Comparison of ENCODE assay signal across 7 cellular contexts in the genomic region with DNA sequence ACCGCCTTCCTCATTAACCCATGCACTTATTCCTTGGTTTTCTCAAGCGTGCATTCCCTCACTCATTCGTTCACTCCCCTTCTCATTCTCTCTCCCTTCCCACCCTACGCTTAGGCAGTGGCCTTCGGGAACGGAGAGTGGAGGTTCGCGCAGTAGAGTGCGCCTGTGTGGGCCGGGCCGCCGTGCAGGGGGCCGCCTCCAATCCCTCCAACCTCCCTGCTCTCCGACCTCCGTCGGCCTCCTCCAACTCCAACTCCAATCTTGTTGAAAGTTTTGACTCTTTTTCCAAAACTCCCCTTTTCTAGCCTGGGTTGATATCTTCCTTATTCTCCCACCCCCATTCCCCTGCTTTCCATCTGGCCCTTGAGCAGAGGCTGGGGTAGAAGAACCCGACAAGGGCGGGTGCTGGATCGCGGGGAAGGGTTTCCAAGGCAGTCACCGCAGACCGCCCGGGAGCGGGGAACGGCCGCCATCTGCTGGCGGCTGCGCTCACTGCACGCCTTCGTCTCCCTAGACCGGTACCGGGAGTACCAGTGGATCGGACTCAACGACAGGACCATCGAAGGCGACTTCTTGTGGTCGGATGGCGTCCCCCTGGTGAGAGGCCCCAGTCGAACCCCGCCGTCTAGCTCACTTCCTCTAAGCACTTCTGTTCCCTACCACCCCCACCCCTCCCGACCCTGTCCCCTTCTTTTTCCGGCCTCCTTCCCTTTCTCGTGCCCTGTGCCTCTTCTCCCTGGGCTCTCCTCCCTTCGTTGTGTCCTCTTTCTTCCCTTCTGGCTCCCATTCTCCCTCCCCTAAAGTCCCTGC. TPM values are rescaled to one million over a fixed set of nuclear protein-coding genes. Genes with fewer than 3 reads are reported as not detected.
DNase-seq lines count a peak whose midpoint lies in the region; ATAC-seq, FAIRE-seq and TF ChIP-seq lines count a peak whose summit lies in the region.

No MANE protein-coding gene starts in this region.

- POLR2A ChIA-PET in activated B cell treated with CpG ODN at 0.5 μM for 24 hours (lab: Charles Lee) = interaction anchor here (1.0 kb wide), 1 partner anchor 32 kb away, joined by 3 read pairs; no protein-coding TSS in a partner anchor

- peaks cover 21% of the 10 kb centered on the region for H3K27me3 ChIP-seq in bronchial epithelial cell (ENCODE audit: control insufficient read depth, insufficient read depth, low read length)

- no peaks in the 10 kb centered on the region for H3K36me3 Mint-ChIP-seq in activated B cell treated with CpG ODN at 0.5 μM for 24 hours (ENCODE audit: low read depth)

- H3K27ac Mint-ChIP-seq in activated B cell treated with CpG ODN at 0.5 μM for 24 hours = no peak overlapping the region

- H3K9me3 Mint-ChIP-seq in activated B cell treated with CpG ODN at 0.5 μM for 24 hours = no peaks in the 10 kb centered on the region

- no peak overlapping the region for H3K27ac ChIP-seq in kidney (ENCODE audit: low read depth in 2 of 2, low read length in 2 of 2)

- CTCF ChIA-PET in activated B cell treated with CpG ODN at 0.5 μM for 24 hours (lab: Charles Lee) = interaction anchor here (0.9 to 4.6 kb wide), 9 partner anchors 13 to 271 kb away, joined by 3 to 34 read pairs (median 5); no protein-coding TSS in a partner anchor

- H3K9ac ChIP-seq in kidney (ENCODE audit: low read length in 2 of 2) = no peak overlapping the region

- TF ChIP-seq CTCF in GM12873 (IDR thresholded peaks at IDR 0.05; ENCODE audit: insufficient read depth, low read depth, low read length, missing control alignments) (peak; percentile 100), activated B cell treated with CpG ODN at 0.5 μM for 24 hours (IDR thresholded peaks at IDR 0.05) (peak; percentile 56), bronchial epithelial cell (IDR thresholded peaks at IDR 0.05; ENCODE audit: insufficient read depth, low read length, severe bottlenecking) (peak; percentile 100), kidney (IDR thresholded peaks at IDR 0.05; ENCODE audit: borderline replicate concordance, extremely low read depth, insufficient read depth) (peak; percentile 93)

- H3K36me3 ChIP-seq in bronchial epithelial cell (ENCODE audit: control insufficient read depth, insufficient read depth, low read length) = no peaks in the 10 kb centered on the region
- no peaks in the 10 kb centered on the region for H3K36me3 ChIP-seq in kidney (ENCODE audit: control insufficient read depth in 1 of 2, insufficient read depth in 2 of 2, low read length in 2 of 2)

- FAIRE-seq in bronchial epithelial cell (lab: Jason Lieb, UNC) (no peak), kidney (lab: Jason Lieb, UNC) (no peak)

- peak overlapping the region; percentile 78 for H3K4me3 Mint-ChIP-seq in activated B cell treated with CpG ODN at 0.5 μM for 24 hours

- ATAC-seq in activated B cell treated with CpG ODN at 0.5 μM for 24 hours (ENCODE audit: low read depth) = peak; percentile 51
- no peak for ATAC-seq in HG02610 (IDR thresholded peaks at IDR 0.05; ENCODE audit: unreplicated experiment)

- H3K27me3 Mint-ChIP-seq in activated B cell treated with CpG ODN at 0.5 μM for 24 hours = peaks cover 47% of the 10 kb centered on the region

- intact Hi-C loops in activated B cell treated with CpG ODN at 0.5 μM for 24 hours (cut with micrococcal nuclease) = loop anchor here (1.0 to 2.0 kb wide), 3 partner anchors 13 to 73 kb away; no protein-coding TSS in a partner anchor
- intact Hi-C loops in kidney (cut with DNase I) = no loop called here

- peaks cover 62% of the 10 kb centered on the region for H3K4me1 Mint-ChIP-seq in activated B cell treated with CpG ODN at 0.5 μM for 24 hours

- H3K9me3 ChIP-seq in kidney (ENCODE audit: control insufficient read depth in 1 of 2, low read length in 2 of 2) = no peaks in the 10 kb centered on the region

- DNase-seq in NCI-H1694 (lab: John Stamatoyannopoulos, UW) (peak; percentile 80), activated B cell treated with CpG ODN at 0.5 μM for 24 hours (peak; percentile 74), bronchial epithelial cell (ENCODE audit: low read depth) (peak; percentile 34), kidney (peak; percentile 89)
- DNase-seq in stimulated activated CD4-positive, alpha-beta T cell treated with anti-CD3 and anti-CD28 coated beads, Interleukin-12 subunit alpha, Interleukin-12 subunit beta, amount 100 ng/mL, for 48 hours (ENCODE audit: low read depth in 2 of 3, low spot score in 1 of 3) = peak; percentile 50 to 75 (median 63)

- H3K4me1 ChIP-seq in kidney (ENCODE audit: control insufficient read depth in 1 of 2, insufficient read depth in 1 of 2, low read depth in 1 of 2, low read length in 2 of 2) = peaks cover 18 to 30% of the 10 kb centered on the region in 2 donors

- no peak overlapping the region for H3K4me3 ChIP-seq in bronchial epithelial cell (ENCODE audit: low read depth, low read length)
- peak overlapping the region in 1 of 2 donors; percentile 30 for H3K4me3 ChIP-seq in kidney (ENCODE audit: low read length in 2 of 2)

RNA-seq across cellular contexts. Expression of a gene that starts 15.4 kb away (rescaled TPM):
- total RNA-seq in activated B cell treated with CpG ODN at 0.5 μM for 24 hours (0.27 and 0.51 TPM in 2 replicates), bronchial epithelial cell (not detected in 2 replicates), kidney (0.19 TPM)
- 0.45 TPM for polyA plus RNA-seq in kidney (ENCODE audit: insufficient read depth, low read depth, low replicate concordance)

RNA-seq across cellular contexts. Expression of a gene that starts 19.8 kb away (rescaled TPM):
- total RNA-seq in activated B cell treated with CpG ODN at 0.5 μM for 24 hours = not detected in 2 replicates
- total RNA-seq in bronchial epithelial cell = under 0.01 TPM in 1 of 2 replicates, not detected in the other
- total RNA-seq in kidney = 50.7 TPM
- polyA plus RNA-seq in kidney (ENCODE audit: insufficient read depth, low read depth, low replicate concordance) = 44.3 TPM

RNA-seq across cellular contexts. Expression of a gene that starts 38.2 kb away (rescaled TPM):
- total RNA-seq in activated B cell treated with CpG ODN at 0.5 μM for 24 hours (not detected in 2 replicates), bronchial epithelial cell (under 0.01 TPM in 1 of 2 replicates, not detected in the other), kidney (1.9 TPM)
- 0.30 TPM for polyA plus RNA-seq in kidney (ENCODE audit: insufficient read depth, low read depth, low replicate concordance)

RNA-seq across cellular contexts. Expression of a gene that starts 48.0 kb away (rescaled TPM):
- total RNA-seq in activated B cell treated with CpG ODN at 0.5 μM for 24 hours = 0.55 and 0.66 TPM in 2 replicates
- total RNA-seq in bronchial epithelial cell = 5.3 and 112 TPM in 2 replicates
- 15.2 TPM for total RNA-seq in kidney
- polyA plus RNA-seq in kidney (ENCODE audit: insufficient read depth, low read depth, low replicate concordance) = 21.6 TPM

RNA-seq across cellular contexts. Expression of a gene that starts 56.1 kb away (rescaled TPM):
- 64.6 and 71.8 TPM in 2 replicates for total RNA-seq in activated B cell treated with CpG ODN at 0.5 μM for 24 hours
- total RNA-seq in bronchial epithelial cell = 15.9 and 29.2 TPM in 2 replicates
- total RNA-seq in kidney = 24.0 TPM
- 26.2 TPM for polyA plus RNA-seq in kidney (ENCODE audit: insufficient read depth, low read depth, low replicate concordance)

Comparison
In these comparisons a context has a peak if more than half of its experiments do, and no peak if none do; other contexts are left out.
1. DNase-seq: peak in every context shown above with its lines; median percentile 89 in kidney; 80 in NCI-H1694; 74 in activated B cell treated with CpG ODN at 0.5 μM for 24 hours; 63 in stimulated activated CD4-positive, alpha-beta T cell treated with anti-CD3 and anti-CD28 coated beads, Interleukin-12 subunit alpha, Interleukin-12 subunit beta, amount 100 ng/mL, for 48 hours; 34 in bronchial epithelial cell.
2. RNA of a gene that starts 19.8 kb away (total RNA-seq): 50.7 TPM in kidney (single experiment); not detected in activated B cell treated with CpG ODN at 0.5 μM for 24 hours and under 0.01 TPM in bronchial epithelial cell; every median in the first group is over 10 times any median in the second.
3. Peak in every context shown above with its lines, with median percentiles within 50 percentile points of each other: CTCF ChIP-seq.